In genomic region chr16:20626971-20627370, GRCh38 we compare ENCODE assay signal across 26 cellular contexts. TPM values are rescaled to one million over a fixed set of nuclear protein-coding genes. Genes with fewer than 3 reads are reported as not detected.
DNase-seq lines count a peak whose midpoint lies in the region; ATAC-seq, FAIRE-seq and TF ChIP-seq lines count a peak whose summit lies in the region.
"Had no signal": no experiment of that assay in that cellular context is flagged by ENCODE, and none has a peak within 500 bp of the region (broad histone marks: within the 10 kb centered on the region; RNA-seq: fewer than 3 reads in every experiment).

No MANE protein-coding gene starts in this region.

- H4K20me1 ChIP-seq in HepG2 (ENCODE audit: insufficient read depth, low read length) (no peaks in the 10 kb centered on the region), K562 (replicated peaks; ENCODE audit: control insufficient read depth, insufficient read depth, low read length) (no peaks in the 10 kb centered on the region)
- H4K20me1 ChIP-seq: BLaER1 had no signal

- ATAC-seq in HepG2 (no peak), right lobe of liver (no peak), K562 (no peak)
- no peak for ATAC-seq in activated CD8-positive, alpha-beta T cell treated with anti-CD3 and anti-CD28 coated beads, Interleukin-2, amount 10 ng/mL, durations not matched to agents 7 days and 5 days
- ATAC-seq: CD8-positive, alpha-beta T cell had no signal

- H3K27ac Mint-ChIP-seq in CD14-positive monocyte = no peak overlapping the region
- H3K27ac Mint-ChIP-seq in MCF 10A (ENCODE audit: low read depth, unreplicated experiment) = no peak overlapping the region
- H3K27ac Mint-ChIP-seq in activated CD8-positive, alpha-beta T cell treated with anti-CD3 and anti-CD28 coated beads, Interleukin-2, amount 10 ng/mL, durations not matched to agents 7 days and 5 days = no peak overlapping the region
- H3K27ac Mint-ChIP-seq: CD4-positive, alpha-beta T cell; CD8-positive, alpha-beta T cell had no signal

- BruUV-seq in HepG2 (replicated peaks; lab: Mats Ljungman, UMichigan) (no TSS peak), K562 (replicated peaks; lab: Mats Ljungman, UMichigan) (no TSS peak), MCF 10A (replicated peaks; lab: Mats Ljungman, UMichigan) (no TSS peak)

- H3K9me3 ChIP-seq in HepG2 (ENCODE audit: low read length) = no peaks in the 10 kb centered on the region
- H3K9me3 ChIP-seq in right lobe of liver = no peaks in the 10 kb centered on the region
- no peaks in the 10 kb centered on the region for H3K9me3 ChIP-seq in HEK293 (ENCODE audit: control insufficient read depth, insufficient read depth, low read depth, low read length)
- H3K9me3 ChIP-seq in K562 (replicated peaks; ENCODE audit: control insufficient read depth, insufficient read depth, low read depth, low read length) = no peaks in the 10 kb centered on the region
- H3K9me3 ChIP-seq in parathyroid adenoma (ENCODE audit: control insufficient read depth, low read length) = no peaks in the 10 kb centered on the region
- H3K9me3 ChIP-seq: BE2C, BLaER1, Caco-2 had no signal

- H3K9ac ChIP-seq in HepG2 (ENCODE audit: insufficient read depth, low read depth, low read length) (no peak overlapping the region), K562 (ENCODE audit: insufficient read depth in 1 of 2, low read depth in 2 of 2, low read length in 2 of 2) (no peak overlapping the region), parathyroid adenoma (no peak overlapping the region)
- H3K9ac ChIP-seq: BLaER1 had no signal

- no peak for FAIRE-seq in HepG2 (lab: Jason Lieb, UNC)
- no peak for FAIRE-seq in K562 (lab: Jason Lieb, UNC)
- FAIRE-seq: D721Med, G401.6, GM12891, GM19239 had no signal

- intact Hi-C loops in HepG2 (cut with micrococcal nuclease; ENCODE audit: unreplicated experiment) = no loop called here
- intact Hi-C loops in right lobe of liver (cut with DNase I) = no loop called here
- intact Hi-C loops in K562 (cut with micrococcal nuclease) = no loop called here
- intact Hi-C loops in CD14-positive monocyte (cut with micrococcal nuclease) = no loop called here
- intact Hi-C loops in MCF 10A (cut with micrococcal nuclease) = no loop called here

- TF ChIP-seq POLR2A in HepG2 (IDR thresholded peaks at IDR 0.05; ENCODE audit: insufficient read depth in 1 of 2, low read depth in 2 of 2, low read length in 2 of 2) (no peak), right lobe of liver (IDR thresholded peaks at IDR 0.05) (no peak), K562 (conservative IDR thresholded peaks at IDR 0.05) (no peak)

- H3K9me3 Mint-ChIP-seq in CD14-positive monocyte (peaks cover 0 to 4% (median 1%) of the 10 kb centered on the region in 7 donors), MCF 10A (ENCODE audit: unreplicated experiment) (no peaks in the 10 kb centered on the region)
- H3K9me3 Mint-ChIP-seq in activated CD8-positive, alpha-beta T cell treated with anti-CD3 and anti-CD28 coated beads, Interleukin-2, amount 10 ng/mL, durations not matched to agents 7 days and 5 days (ENCODE audit: insufficient read depth) = no peaks in the 10 kb centered on the region
- H3K9me3 Mint-ChIP-seq: CD4-positive, alpha-beta T cell; CD8-positive, alpha-beta T cell had no signal

- no peak for DNase-seq in HepG2 (ENCODE audit: low spot score)
- DNase-seq in right lobe of liver = no peak
- DNase-seq in K562 (ENCODE audit: extremely low read depth in 1 of 4, low spot score in 3 of 4) = no peak
- DNase-seq in CD14-positive monocyte (ENCODE audit: low spot score) = no peak
- DNase-seq in MCF 10A (ENCODE audit: unreplicated experiment) = no peak
- DNase-seq in activated CD8-positive, alpha-beta T cell treated with anti-CD3 and anti-CD28 coated beads, Interleukin-2, amount 10 ng/mL, durations not matched to agents 7 days and 5 days = no peak
- DNase-seq: ACHN; BE2C; C1 segment of cervical spinal cord; Caco-2; Calu3; CD4-positive, alpha-beta T cell; CD8-positive, alpha-beta T cell; DMS79 treated with DMSO at 0.1 percent for 48 hours; GF-D8 had no signal

- no peaks in the 10 kb centered on the region for H3K79me2 ChIP-seq in HepG2 (ENCODE audit: insufficient read depth, low read length)
- H3K79me2 ChIP-seq in K562 (ENCODE audit: control insufficient read depth, insufficient read depth, low read length) = no peaks in the 10 kb centered on the region
- no peaks in the 10 kb centered on the region for H3K79me2 ChIP-seq in parathyroid adenoma

- H3K4me1 ChIP-seq in HepG2 (ENCODE audit: insufficient read depth, low read length) (peaks cover 6% of the 10 kb centered on the region), right lobe of liver (no peaks in the 10 kb centered on the region), HEK293 (ENCODE audit: control insufficient read depth, insufficient read depth, low read length) (no peaks in the 10 kb centered on the region), K562 (replicated peaks in 1 of 2; ENCODE audit: control insufficient read depth in 2 of 2, insufficient read depth in 2 of 2, low read length in 2 of 2) (no peaks in the 10 kb centered on the region), parathyroid adenoma (no peaks in the 10 kb centered on the region)
- H3K4me1 ChIP-seq: BE2C, Caco-2 had no signal

- in situ Hi-C loops in HepG2 (cut with HindIII; ENCODE audit: extremely low pct_ligation_motif_present, low pct_unique_long_range_greater_than_20kb) (no loop called here), K562 (cut with MboI) (no loop called here)

- 0 out of 5 replicates have a peak, but pooled peaks cover 0 to 5% of the 10 kb centered on the region in 2 experiments for H3K27me3 ChIP-seq in HepG2 (ENCODE audit: control insufficient read depth in 1 of 2, insufficient read depth in 2 of 2, low read length in 2 of 2)
- H3K27me3 ChIP-seq in right lobe of liver = no peaks in the 10 kb centered on the region
- H3K27me3 ChIP-seq in K562 (ENCODE audit: control insufficient read depth in 2 of 2, insufficient read depth in 2 of 2, low read length in 2 of 2) = peaks cover 0 to 14% of the 10 kb centered on the region in 2 experiments; a peak in 1 of 5 replicates
- no peaks in the 10 kb centered on the region for H3K27me3 ChIP-seq in parathyroid adenoma (ENCODE audit: control insufficient read depth, insufficient read depth, low read length)
- H3K27me3 ChIP-seq: BE2C, BLaER1 had no signal

- 43% methylated on average over 6 of the region's 6 CpGs for WGBS in HepG2 (ENCODE audit: low lambda C conversion rate)
- 62% methylated on average over 6 of the region's 6 CpGs for WGBS in right lobe of liver (ENCODE audit: insufficient coverage, low coverage, low lambda C conversion rate, missing lambda C conversion rate)
- WGBS in K562 (ENCODE audit: insufficient coverage, low coverage, missing lambda C conversion rate) = 6% methylated on average over 6 of the region's 6 CpGs

- H3K9me1 ChIP-seq in K562 (ENCODE audit: control insufficient read depth, insufficient read depth, low read length) = peaks cover 2% of the 10 kb centered on the region

- H3K4me3 Mint-ChIP-seq in CD14-positive monocyte = no peak overlapping the region
- no peak overlapping the region for H3K4me3 Mint-ChIP-seq in MCF 10A (ENCODE audit: unreplicated experiment)
- H3K4me3 Mint-ChIP-seq in activated CD8-positive, alpha-beta T cell treated with anti-CD3 and anti-CD28 coated beads, Interleukin-2, amount 10 ng/mL, durations not matched to agents 7 days and 5 days = no peak overlapping the region
- H3K4me3 Mint-ChIP-seq: CD4-positive, alpha-beta T cell; CD8-positive, alpha-beta T cell had no signal

- H2AFZ ChIP-seq in HepG2 (ENCODE audit: low read length) (no peak overlapping the region), K562 (ENCODE audit: low read depth, low read length) (no peak overlapping the region), parathyroid adenoma (peak overlapping the region; percentile 19)

- H3K4me2 ChIP-seq in HepG2 (ENCODE audit: low read depth, low read length) = no peak overlapping the region
- no peak overlapping the region for H3K4me2 ChIP-seq in K562 (ENCODE audit: insufficient read depth, low read length)
- no peak overlapping the region for H3K4me2 ChIP-seq in parathyroid adenoma (ENCODE audit: low read length)
- H3K4me2 ChIP-seq: BLaER1 had no signal

- TF ChIP-seq CTCF in HepG2 (CRISPR knock-in tag; IDR thresholded peaks at IDR 0.05) (no peak), right lobe of liver (IDR thresholded peaks at IDR 0.05) (no peak), HEK293 (tag by site-specific recombination; IDR thresholded peaks at IDR 0.05) (no peak), K562 (IDR thresholded peaks at IDR 0.05 in 2 of 3, conservative IDR thresholded peaks at IDR 0.05 in 1 of 3; ENCODE audit: insufficient read depth in 2 of 3, low read depth in 1 of 3, low read length in 3 of 3) (no peak), parathyroid adenoma (IDR thresholded peaks at IDR 0.05) (no peak), CD14-positive monocyte (IDR thresholded peaks at IDR 0.05) (no peak), MCF 10A (IDR thresholded peaks at IDR 0.05; ENCODE audit: unreplicated experiment) (no peak)

- POLR2A ChIA-PET in HepG2 (lab: Yijun Ruan, JAX) (no interaction called here), HEK293 (lab: Yijun Ruan, JAX) (no interaction called here), K562 (lab: Yijun Ruan, JAX) (interaction anchor here (1.3 to 2.0 kb wide), 2 partner anchors 16 to 54 kb away, joined by 3 to 4 read pairs; no protein-coding TSS in a partner anchor), MCF 10A (lab: Yijun Ruan, JAX) (no interaction called here)
- POLR2A ChIA-PET in activated CD8-positive, alpha-beta T cell treated with anti-CD3 and anti-CD28 coated beads, Interleukin-2, amount 10 ng/mL, durations not matched to agents 7 days and 5 days (lab: Charles Lee) = no interaction called here

- peaks cover 0 to 2% (median 0%) of the 10 kb centered on the region in 3 donors for H3K27me3 Mint-ChIP-seq in CD14-positive monocyte (ENCODE audit: low read depth in 3 of 3)
- no peaks in the 10 kb centered on the region for H3K27me3 Mint-ChIP-seq in MCF 10A (ENCODE audit: insufficient read depth, unreplicated experiment)
- no peaks in the 10 kb centered on the region for H3K27me3 Mint-ChIP-seq in activated CD8-positive, alpha-beta T cell treated with anti-CD3 and anti-CD28 coated beads, Interleukin-2, amount 10 ng/mL, durations not matched to agents 7 days and 5 days (ENCODE audit: low read depth)
- H3K27me3 Mint-ChIP-seq: CD4-positive, alpha-beta T cell had no signal

- no peaks in the 10 kb centered on the region for H3K36me3 Mint-ChIP-seq in CD14-positive monocyte
- no peaks in the 10 kb centered on the region for H3K36me3 Mint-ChIP-seq in MCF 10A (ENCODE audit: insufficient read depth, unreplicated experiment)
- no peaks in the 10 kb centered on the region for H3K36me3 Mint-ChIP-seq in activated CD8-positive, alpha-beta T cell treated with anti-CD3 and anti-CD28 coated beads, Interleukin-2, amount 10 ng/mL, durations not matched to agents 7 days and 5 days (ENCODE audit: low read depth)
- H3K36me3 Mint-ChIP-seq: CD8-positive, alpha-beta T cell had no signal

- CTCF ChIA-PET in HepG2 (lab: Yijun Ruan, JAX; ENCODE audit: low intra/inter-chr PET ratio, low total read pairs) (no interaction called here), HEK293 (lab: Yijun Ruan, JAX) (no interaction called here), K562 (lab: Yijun Ruan, JAX; ENCODE audit: low intra/inter-chr PET ratio) (no interaction called here), MCF 10A (lab: Yijun Ruan, JAX) (interaction anchor here (0.8 kb wide), 1 partner anchor 8 kb away, joined by 3 read pairs; no protein-coding TSS in a partner anchor)
- CTCF ChIA-PET in activated CD8-positive, alpha-beta T cell treated with anti-CD3 and anti-CD28 coated beads, Interleukin-2, amount 10 ng/mL, durations not matched to agents 7 days and 5 days (lab: Charles Lee) = no interaction called here

- H3K4me1 Mint-ChIP-seq in CD14-positive monocyte (peaks cover 7% of the 10 kb centered on the region), MCF 10A (ENCODE audit: insufficient read depth, unreplicated experiment) (no peaks in the 10 kb centered on the region)
- H3K4me1 Mint-ChIP-seq in activated CD8-positive, alpha-beta T cell treated with anti-CD3 and anti-CD28 coated beads, Interleukin-2, amount 10 ng/mL, durations not matched to agents 7 days and 5 days (ENCODE audit: low read depth) = peaks cover 4% of the 10 kb centered on the region

- TF ChIP-seq RAD21 in HepG2 (CRISPR knock-in tag; IDR thresholded peaks at IDR 0.05) (no peak), K562 (CRISPR knock-in tag; conservative IDR thresholded peaks at IDR 0.05 in 1 of 2, IDR thresholded peaks at IDR 0.05 in 1 of 2) (no peak)

- H3K27ac ChIP-seq in HepG2 (ENCODE audit: extremely low read length, insufficient read depth, low read length) (no peak overlapping the region), right lobe of liver (no peak overlapping the region), HEK293 (ENCODE audit: extremely low read depth, low read depth, low read length) (no peak overlapping the region), K562 (ENCODE audit: extremely low read depth, low read depth, low read length) (no peak overlapping the region), parathyroid adenoma (no peak overlapping the region)
- H3K27ac ChIP-seq: 22Rv1, BLaER1 had no signal

- no peaks in the 10 kb centered on the region for H3K36me3 ChIP-seq in HepG2 (replicated peaks in 1 of 2; ENCODE audit: control insufficient read depth in 1 of 2, insufficient read depth in 2 of 2, low read length in 2 of 2)
- no peaks in the 10 kb centered on the region for H3K36me3 ChIP-seq in right lobe of liver
- H3K36me3 ChIP-seq in HEK293 (ENCODE audit: control insufficient read depth in 2 of 2, insufficient read depth in 1 of 2, low read length in 2 of 2) = no peaks in the 10 kb centered on the region
- no peaks in the 10 kb centered on the region for H3K36me3 ChIP-seq in K562 (ENCODE audit: control insufficient read depth, insufficient read depth, low read length)
- no peaks in the 10 kb centered on the region for H3K36me3 ChIP-seq in parathyroid adenoma (ENCODE audit: control insufficient read depth, insufficient read depth, low read length)
- H3K36me3 ChIP-seq: BE2C, BLaER1 had no signal

- H3K4me3 ChIP-seq in HepG2 (replicated peaks in 1 of 3; ENCODE audit: insufficient read depth in 1 of 3, low read depth in 2 of 3, low read length in 3 of 3) (no peak overlapping the region), right lobe of liver (no peak overlapping the region), HEK293 (ENCODE audit: low read depth, low read length) (no peak overlapping the region), K562 (no peak overlapping the region), parathyroid adenoma (ENCODE audit: low read depth, low read length) (no peak overlapping the region)
- H3K4me3 ChIP-seq: BLaER1 had no signal

- TF ChIP-seq EP300 in HepG2 (IDR thresholded peaks at IDR 0.05; ENCODE audit: low read depth in 2 of 2, low read length in 2 of 2) (no peak), HepG2 (CRISPR knock-in tag; IDR thresholded peaks at IDR 0.05; ENCODE audit: borderline replicate concordance) (no peak), K562 (IDR thresholded peaks at IDR 0.05; ENCODE audit: low read length) (no peak)

RNA-seq across cellular contexts. Expression of gene ACSM2B, which starts 50.8 kb away (rescaled TPM):
- total RNA-seq in HepG2 (2016; rRNA removed; fragmentation: Illumina TruSeq; extraction: Trizol) (15.0 and 34.0 TPM in 2 replicates), right lobe of liver (100 to 1,000 TPM; 192 to 603 (median 408) TPM), K562 (2014; rRNA removed) (0.16 TPM in 1 of 2 replicates, not detected in the other), K562 (2014; rRNA removed; fragmentation: Illumina TruSeq; extraction: Trizol) (0.22 and 0.69 TPM in 2 replicates), K562 (2015; rRNA removed; fragmentation: Illumina TruSeq; extraction: Trizol) (not detected in 2 replicates), K562 (2021) (0.40 and 0.89 TPM in 2 replicates), MCF 10A (2022) (not detected in 2 replicates)
- total RNA-seq in HepG2 (2016; cell fraction: cytosol; rRNA removed; fragmentation: Illumina TruSeq; extraction: Trizol; ENCODE audit: low read depth) = 5.5 and 6.5 TPM in 2 replicates
- total RNA-seq in HepG2 (2016; cell fraction: insoluble cytoplasmic fraction; rRNA removed; fragmentation: Illumina TruSeq; extraction: Trizol) = 19.5 and 36.0 TPM in 2 replicates
- total RNA-seq in HepG2 (2016; cell fraction: membrane; rRNA removed; fragmentation: Illumina TruSeq; extraction: Trizol) = 8.9 and 11.3 TPM in 2 replicates
- total RNA-seq in HepG2 (2016; cell fraction: nucleus; rRNA removed; fragmentation: Illumina TruSeq; extraction: Trizol) = 37.3 and 45.6 TPM in 2 replicates
- polyA plus RNA-seq in HepG2 (2011; rRNA removed) (22.9 and 40.2 TPM in 2 replicates), K562 (2011; rRNA removed) (not detected in 2 replicates), K562 (2014; fragmentation: Illumina TruSeq; extraction: Trizol) (0.06 and 0.10 TPM in 2 replicates), K562 (2014; fragmentation: Nextera tagmentation; extraction: Ambion mirVana) (under 1 TPM; 0.45 to 0.64 TPM), K562 (2014; rRNA removed) (0.68 TPM in 1 of 2 replicates, not detected in the other), CD14-positive monocyte (not detected)
- 10.5 and 27.9 TPM in 2 replicates for polyA plus RNA-seq in HepG2 (2011; cell fraction: cytosol; rRNA removed)
- 35.6 and 72.2 TPM in 2 replicates for polyA plus RNA-seq in HepG2 (2011; cell fraction: nucleus; rRNA removed)
- 58.0 and 62.3 TPM in 2 replicates for polyA plus RNA-seq in HepG2 (2012)
- polyA plus RNA-seq in HepG2 (2016; cell fraction: cytosol; fragmentation: Illumina TruSeq; extraction: Trizol; ENCODE audit: low read depth) = 5.2 and 7.3 TPM in 2 replicates
- polyA plus RNA-seq in HepG2 (2016; cell fraction: insoluble cytoplasmic fraction; fragmentation: Illumina TruSeq; extraction: Trizol; ENCODE audit: low read depth) = 17.2 and 18.9 TPM in 2 replicates
- 9.8 and 10.3 TPM in 2 replicates for polyA plus RNA-seq in HepG2 (2016; cell fraction: membrane; fragmentation: Illumina TruSeq; extraction: Trizol; ENCODE audit: low read depth)
- polyA plus RNA-seq in HepG2 (2016; cell fraction: nucleus; fragmentation: Illumina TruSeq; extraction: Trizol; ENCODE audit: insufficient read depth, low read depth) = 60.5 and 62.9 TPM in 2 replicates
- polyA minus RNA-seq in HepG2 (2011; rRNA and poly(A)+ RNA removed; ENCODE audit: low replicate concordance) = 14.5 TPM in 1 of 2 replicates, not detected in the other
- polyA minus RNA-seq in HepG2 (2011; cell fraction: cytosol; rRNA and poly(A)+ RNA removed) = 3.7 and 13.8 TPM in 2 replicates
- polyA minus RNA-seq in HepG2 (2011; cell fraction: nucleus; rRNA and poly(A)+ RNA removed) = 51.1 and 85.3 TPM in 2 replicates
- total RNA-seq in K562 (2011; cell fraction: chromatin; rRNA removed; ENCODE audit: low replicate concordance) = not detected in 2 replicates
- total RNA-seq in K562 (2011; cell fraction: nucleolus; rRNA removed) = not detected in 2 replicates
- not detected in 2 replicates for total RNA-seq in K562 (2011; cell fraction: nucleoplasm; rRNA removed)
- not detected in 2 replicates for polyA plus RNA-seq in K562 (2011; cell fraction: cytosol; rRNA removed)
- polyA plus RNA-seq in K562 (2011; cell fraction: nucleus; rRNA removed) = not detected in 2 replicates
- 0.36 and 6.4 TPM in 2 replicates for polyA plus RNA-seq in K562 (2012)
- not detected in 2 replicates for polyA minus RNA-seq in K562 (2011; rRNA and poly(A)+ RNA removed)
- not detected in 2 replicates for polyA minus RNA-seq in K562 (2011; cell fraction: cytosol; rRNA and poly(A)+ RNA removed)
- not detected in 2 replicates for polyA minus RNA-seq in K562 (2011; cell fraction: nucleus; rRNA and poly(A)+ RNA removed)
- not detected for total RNA-seq in activated CD8-positive, alpha-beta T cell treated with anti-CD3 and anti-CD28 coated beads, Interleukin-2, amount 10 ng/mL, durations not matched to agents 7 days and 5 days
- total RNA-seq: A172; A673; Calu3; CD4-positive, alpha-beta T cell; CD8-positive, alpha-beta T cell had no signal
- polyA plus RNA-seq: AG04450 had no signal

Comparison
In these comparisons a context has a peak if more than half of its experiments do, and no peak if none do; other contexts are left out.
1. Of the 241 proteins assayed by ChIP-seq in both HepG2 and K562: peak only in HepG2: none; only in K562: CREM and JUND; in both: MAFF, MAFG and MAFK; in neither: 232; mixed calls (peak in some experiments, not most) for 4.